In genomic region chr11:104841973-104842372, GRCh38 we compare ENCODE assay signal across 32 cellular contexts. TPM values are rescaled to one million over a fixed set of nuclear protein-coding genes. Genes with fewer than 3 reads are reported as not detected.
"Had no signal": no experiment of that assay in that cellular context is flagged by ENCODE, and none has a peak within 500 bp of the region (broad histone marks: within the 10 kb centered on the region; RNA-seq: fewer than 3 reads in every experiment).

No MANE protein-coding gene starts in this region.

- H3K36me3 ChIP-seq: left lung, lower lobe of right lung, pancreas, prostate gland, sigmoid colon, tibial nerve, uterus had no signal

- FAIRE-seq: islet of Langerhans, kidney, pancreas had no signal

- H3K4me1 ChIP-seq: lower lobe of right lung, pancreas, prostate gland, sigmoid colon, uterus had no signal

- H3K27ac ChIP-seq: lower lobe of right lung, pancreas, prostate gland, sigmoid colon, uterus had no signal

- H3K9me3 ChIP-seq: lower lobe of right lung, pancreas, prostate gland had no signal

- H3K4me2 ChIP-seq: smooth muscle cell had no signal

- DNase-seq: hypothalamus; immature natural killer cell; kidney; left colon; left lung; lower lobe of right lung; mammary epithelial cell; mesenchymal stem cell; naive thymus-derived CD8-positive, alpha-beta T cell; nucleus accumbens; pancreas; posterior cingulate gyrus; retina; right cardiac atrium; sigmoid colon; stimulated activated CD4-positive, alpha-beta T cell treated with anti-CD3 and anti-CD28 coated beads, Interleukin-1b, Interleukin-23, amount 100 ng/mL, for 48 hours; stimulated activated CD4-positive, alpha-beta T cell treated with anti-CD3 and anti-CD28 coated beads, Interleukin-2, amount 100 ng/mL, for 48 hours; stimulated activated CD4-positive, alpha-beta T cell treated with anti-CD3 and anti-CD28 coated beads, Interleukin-4, amount 100 ng/mL, for 4 hours; stimulated activated CD8-positive, alpha-beta memory T cell treated with anti-CD3 and anti-CD28 coated beads, Interleukin-4, amount 100 ng/mL, for 48 hours; stimulated activated naive CD4-positive, alpha-beta T cell treated with Interleukin-2 at 50 U/mL for 16 hours; stimulated activated naive CD8-positive, alpha-beta T cell treated with anti-CD3 and anti-CD28 coated beads, Interleukin-15, amount 100 ng/mL, for 72 hours; substantia nigra; uterus had no signal

- ATAC-seq: left colon; left lung; lower lobe of right lung; naive thymus-derived CD8-positive, alpha-beta T cell; pancreas; right cardiac atrium; stimulated activated memory B cell treated with anti-CD40 and anti-IgM and Interleukin-4, amounts not matched to agents 10 μg/mL and 1 μg/mL and 100 μg/mL, for 72 hours; stimulated activated naive CD8-positive, alpha-beta T cell treated with anti-CD3 and anti-CD28 coated beads, Interleukin-15, amount 100 ng/mL, for 72 hours had no signal

- H3K4me3 ChIP-seq: left lung, lower lobe of right lung, pancreas, prostate gland, sigmoid colon, smooth muscle cell, uterus had no signal

- H3K27me3 ChIP-seq: left lung, pancreas, sigmoid colon, tibial nerve, uterus had no signal

RNA-seq across cellular contexts. Expression of gene CASP12, which starts 56.3 kb away (rescaled TPM):
- total RNA-seq: mammary epithelial cell; naive thymus-derived CD8-positive, alpha-beta T cell; neural crest cell; osteoblast; smooth muscle cell; temporal lobe had no signal
- polyA plus RNA-seq: immature natural killer cell; liver; mammary epithelial cell; naive thymus-derived CD8-positive, alpha-beta T cell had no signal
